In the genomic region with DNA sequence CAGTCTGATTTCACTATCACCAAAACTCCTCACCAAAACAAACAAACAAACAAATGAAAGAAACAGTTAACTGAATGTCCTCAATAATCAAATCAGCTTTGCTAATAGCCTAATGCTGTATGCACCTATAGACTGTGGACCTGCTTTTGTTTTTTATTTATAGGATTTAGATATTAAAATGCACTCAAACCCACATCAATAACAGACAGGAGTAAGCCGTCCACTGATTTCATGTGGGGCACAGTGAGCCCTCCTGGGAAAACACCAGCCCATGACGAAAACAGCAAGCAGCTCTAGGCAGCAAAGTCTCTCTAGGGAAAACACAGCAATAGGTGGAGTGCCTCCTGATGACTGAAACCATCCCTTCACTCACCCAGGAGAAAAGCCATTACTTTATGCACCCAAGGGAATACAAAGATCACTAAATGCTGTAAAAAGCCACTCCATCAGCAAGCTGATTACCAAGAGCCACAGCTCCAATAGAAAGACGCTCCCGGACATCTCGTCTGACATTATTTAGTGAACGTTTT, we compare ENCODE assay signal across 10 cellular contexts. TPM values are rescaled to one million over a fixed set of nuclear protein-coding genes. Genes with fewer than 3 reads are reported as not detected.
DNase-seq lines count a peak whose midpoint lies in the region; ATAC-seq and TF ChIP-seq lines count a peak whose summit lies in the region.
"Had no signal": no experiment of that assay in that cellular context is flagged by ENCODE, and none has a peak within 500 bp of the region (broad histone marks: within the 10 kb centered on the region; RNA-seq: fewer than 3 reads in every experiment).

No MANE protein-coding gene starts in this region.

- H3K27ac ChIP-seq in BLaER1 treated with 17β-estradiol and CSF1 and Interleukin-3, amounts not matched to agents 10 nM and 100 nM = no peak overlapping the region
- H3K27ac ChIP-seq in HEK293 (ENCODE audit: extremely low read depth, low read depth, low read length) (no peak overlapping the region), Panc1 (ENCODE audit: low read length) (no peak overlapping the region), mesodermal cell (ENCODE audit: low read depth, low read length, severe bottlenecking) (peak overlapping the region; percentile 39)
- H3K27ac ChIP-seq: suprapubic skin had no signal

- H3K4me1 ChIP-seq in BLaER1 treated with 17β-estradiol and CSF1 and Interleukin-3, amounts not matched to agents 10 nM and 100 nM = peaks cover 0 to 30% (median 15%) of the 10 kb centered on the region in 10 experiments; a peak in 16 of 20 replicates
- H3K4me1 ChIP-seq in HEK293 (ENCODE audit: control insufficient read depth, insufficient read depth, low read length) (peaks cover 20% of the 10 kb centered on the region), Panc1 (ENCODE audit: control insufficient read depth, insufficient read depth, low read length) (no peaks in the 10 kb centered on the region), mesodermal cell (ENCODE audit: control insufficient read depth, insufficient read depth, low read length, poor library complexity, severe bottlenecking) (peaks cover 4% of the 10 kb centered on the region)

- in situ Hi-C loops in Panc1 (cut with HindIII; ENCODE audit: low pct_unique_long_range_greater_than_20kb, low sequenced_read_pairs) = no loop called here

- intact Hi-C loops in Panc1 (cut with micrococcal nuclease; ENCODE audit: unreplicated experiment) = loop anchor here (1.0 kb wide), 1 partner anchor 197 kb away; no protein-coding TSS in a partner anchor

- H3K36me3 ChIP-seq in BLaER1 treated with 17β-estradiol and CSF1 and Interleukin-3, amounts not matched to agents 10 nM and 100 nM = peaks cover 37 to 92% (median 68%) of the 10 kb centered on the region in 11 experiments; a peak in 21 of 22 replicates
- H3K36me3 ChIP-seq in HEK293 (ENCODE audit: control insufficient read depth in 2 of 2, insufficient read depth in 1 of 2, low read length in 2 of 2) = peaks cover 14 to 37% of the 10 kb centered on the region in 2 experiments
- no peaks in the 10 kb centered on the region for H3K36me3 ChIP-seq in Panc1 (ENCODE audit: control insufficient read depth, insufficient read depth, low read length)
- H3K36me3 ChIP-seq in mesodermal cell (ENCODE audit: control insufficient read depth, insufficient read depth, low read length) = peaks cover 37% of the 10 kb centered on the region
- H3K36me3 ChIP-seq: suprapubic skin had no signal

- CTCF ChIA-PET in HEK293 (lab: Yijun Ruan, JAX) = interaction anchor here (0.6 to 5.0 kb wide), 42 partner anchors 9 to 372 kb away, joined by 3 to 67 read pairs (median 6); no protein-coding TSS in a partner anchor
- CTCF ChIA-PET in Panc1 (lab: Charles Lee) = interaction anchor here (1.3 kb wide), 1 partner anchor 16 kb away, joined by 5 read pairs; no protein-coding TSS in a partner anchor

- no peak for DNase-seq in Panc1 (ENCODE audit: low read depth, low spot score)
- DNase-seq in 8988T = no peak
- no peak for DNase-seq in stimulated activated naive CD8-positive, alpha-beta T cell treated with anti-CD3 and anti-CD28 coated beads, Interleukin-15, Interleukin-2, amounts not matched to agents 100 U/mL and 50 U/mL, for 24 hours
- no peak for DNase-seq in Ammon's horn (ENCODE audit: low spot score)

- peaks cover 0 to 21% (median 0%) of the 10 kb centered on the region in 11 experiments; a peak in 3 of 22 replicates for H3K27me3 ChIP-seq in BLaER1 treated with 17β-estradiol and CSF1 and Interleukin-3, amounts not matched to agents 10 nM and 100 nM
- H3K27me3 ChIP-seq in Panc1 (ENCODE audit: control insufficient read depth, insufficient read depth, low read length) = no peaks in the 10 kb centered on the region
- H3K27me3 ChIP-seq: gastroesophageal sphincter, suprapubic skin had no signal

- ATAC-seq in Panc1 (peak; percentile 30; the same call in 1 of the 2 replicates), GM18498 (IDR thresholded peaks at IDR 0.05; ENCODE audit: unreplicated experiment) (no peak)
- no peak for ATAC-seq in stimulated activated naive CD8-positive, alpha-beta T cell treated with anti-CD3 and anti-CD28 coated beads, Interleukin-15, Interleukin-2, amounts not matched to agents 100 U/mL and 50 U/mL, for 24 hours

- BruUV-seq in Panc1 (replicated peaks; lab: Mats Ljungman, UMichigan) = no TSS peak

- H4K20me1 ChIP-seq in BLaER1 treated with 17β-estradiol and CSF1 and Interleukin-3, amounts not matched to agents 10 nM and 100 nM = peaks cover 8 to 95% (median 71%) of the 10 kb centered on the region in 11 experiments

- H3K9ac ChIP-seq in BLaER1 treated with 17β-estradiol and CSF1 and Interleukin-3, amounts not matched to agents 10 nM and 100 nM = peak overlapping the region in 5 of 11 experiments; percentile 2 to 46 (median 36); a peak in 4 of 22 replicates

- no peaks in the 10 kb centered on the region for H3K9me3 ChIP-seq in BLaER1 treated with 17β-estradiol and CSF1 and Interleukin-3, amounts not matched to agents 10 nM and 100 nM (replicated peaks in 1 of 11)
- H3K9me3 ChIP-seq in HEK293 (ENCODE audit: control insufficient read depth, insufficient read depth, low read depth, low read length) (no peaks in the 10 kb centered on the region), Panc1 (ENCODE audit: control insufficient read depth, insufficient read depth, low read depth, low read length) (no peaks in the 10 kb centered on the region), mesodermal cell (ENCODE audit: control insufficient read depth, low read length) (no peaks in the 10 kb centered on the region)
- H3K9me3 ChIP-seq: gastroesophageal sphincter, suprapubic skin had no signal

- no peak for TF ChIP-seq CTCF in HEK293 (tag by site-specific recombination; IDR thresholded peaks at IDR 0.05)
- TF ChIP-seq CTCF in Panc1 (IDR thresholded peaks at IDR 0.05) = no peak

- 90 to 95% methylated on average over 3 to 4 of the region's 6 CpGs for WGBS in mesodermal cell (ENCODE audit: insufficient coverage in 2 of 2), 2 experiments

- POLR2A ChIA-PET in HEK293 (lab: Yijun Ruan, JAX) = interaction anchor here (0.6 to 1.6 kb wide), 2 partner anchors 29 to 47 kb away, joined by 5 to 7 read pairs; partner anchors contain the start of gene ANKFY1
- POLR2A ChIA-PET in Panc1 (lab: Charles Lee) = interaction anchor here (0.5 to 0.8 kb wide), 2 partner anchors 10 to 1185 kb away, joined by 3 to 14 read pairs; no protein-coding TSS in a partner anchor

- peak overlapping the region in 7 of 11 experiments; percentile 18 to 65 (median 51); a peak in 14 of 22 replicates for H3K4me2 ChIP-seq in BLaER1 treated with 17β-estradiol and CSF1 and Interleukin-3, amounts not matched to agents 10 nM and 100 nM

- H3K4me3 ChIP-seq in BLaER1 treated with 17β-estradiol and CSF1 and Interleukin-3, amounts not matched to agents 10 nM and 100 nM = no peak overlapping the region
- no peak overlapping the region for H3K4me3 ChIP-seq in HEK293 (ENCODE audit: low read depth, low read length)
- no peak overlapping the region for H3K4me3 ChIP-seq in Panc1 (ENCODE audit: low read depth in 2 of 2, low read length in 2 of 2)
- H3K4me3 ChIP-seq in mesodermal cell (ENCODE audit: extremely low read depth, insufficient read depth, low read length, poor library complexity, severe bottlenecking) = no peak overlapping the region
- H3K4me3 ChIP-seq: suprapubic skin had no signal

TF ChIP-seq in HEK293, 187 proteins besides CTCF, POLR2A, EP300 and RAD21 (continues in another document):
- TF ChIP-seq ZNF521 (tag by site-specific recombination; IDR thresholded peaks at IDR 0.05) (no peak), ZNF660 (tag by site-specific recombination; IDR thresholded peaks at IDR 0.05) (no peak), ZNF843 (tag by site-specific recombination; IDR thresholded peaks at IDR 0.05) (no peak), SALL2 (tag by site-specific recombination; IDR thresholded peaks at IDR 0.05; ENCODE audit: borderline replicate concordance) (no peak), ZBTB20 (tag by site-specific recombination; IDR thresholded peaks at IDR 0.05) (no peak), ZNF624 (tag by site-specific recombination; IDR thresholded peaks at IDR 0.05) (no peak), ZNF626 (tag by site-specific recombination; IDR thresholded peaks at IDR 0.05) (no peak), ZBTB11 (tag by site-specific recombination; conservative IDR thresholded peaks at IDR 0.05; ENCODE audit: low read depth) (no peak), ZNF677 (tag by site-specific recombination; IDR thresholded peaks at IDR 0.05) (no peak), KLF9 (tag by site-specific recombination; IDR thresholded peaks at IDR 0.05; ENCODE audit: low read depth) (no peak), HOXC10 (CRISPR knock-in tag; IDR thresholded peaks at IDR 0.05) (no peak), ZNF544 (tag by site-specific recombination; IDR thresholded peaks at IDR 0.05) (no peak), ZNF23 (tag by site-specific recombination; IDR thresholded peaks at IDR 0.05; ENCODE audit: borderline replicate concordance) (no peak)

RNA-seq across cellular contexts. Expression of gene ANKFY1, which starts 47.8 kb away (rescaled TPM):
- 38.6 TPM for total RNA-seq in Panc1 (2021; ENCODE audit: unreplicated experiment)
- 27.3 TPM for polyA plus RNA-seq in Panc1 (2012; ENCODE audit: insufficient read length)
- 24.9 TPM for polyA plus RNA-seq in mesodermal cell (2013, experiment 1 of 2)
- polyA plus RNA-seq in mesodermal cell (2013, experiment 2 of 2) = 21.2 TPM
